ENCODE assay signal across 1 cellular context in the genomic region with DNA sequence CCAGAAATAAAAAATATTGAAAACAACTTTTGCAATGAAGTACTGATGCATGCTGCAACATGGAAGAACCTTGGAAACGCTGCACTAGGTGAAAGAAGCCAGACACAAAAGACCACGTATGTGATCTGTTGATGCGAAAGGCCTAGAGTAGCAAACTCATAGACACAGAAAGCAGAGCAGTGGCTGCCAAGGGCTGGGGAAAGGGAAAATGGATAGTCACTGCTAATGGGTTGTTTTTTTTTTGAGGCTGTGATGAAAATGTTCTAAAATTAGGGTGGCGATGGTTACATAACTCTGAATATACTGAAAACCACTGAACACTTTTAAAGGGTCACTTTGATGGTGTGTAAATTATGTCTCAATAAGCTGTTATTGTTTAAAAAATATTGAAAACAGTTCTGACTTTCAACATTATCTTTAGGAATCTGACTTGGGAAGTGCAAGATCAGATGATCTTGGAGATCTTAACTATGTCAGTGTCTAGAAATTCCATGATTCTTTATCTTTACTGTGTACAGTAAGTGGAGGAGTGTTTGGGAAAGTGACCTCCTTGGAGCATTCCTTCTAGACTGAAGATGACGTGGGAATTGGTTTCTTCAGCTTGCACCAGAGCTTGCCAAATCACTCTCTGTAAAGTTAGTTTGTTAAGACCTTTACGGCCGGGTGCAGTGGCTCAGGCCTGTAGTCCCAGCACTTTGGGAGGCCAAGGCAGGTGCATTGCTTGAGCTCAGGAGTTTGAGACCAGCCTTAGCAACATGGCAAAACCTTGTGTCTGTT.
TF ChIP-seq lines count a peak whose summit lies in the region.

No MANE protein-coding gene starts in this region.

TF ChIP-seq in GM23338, 12 proteins besides CTCF, POLR2A, EP300 and RAD21:
- TF ChIP-seq EZH2 (IDR thresholded peaks at IDR 0.05; ENCODE audit: low read depth, unreplicated experiment): no peak
- TF ChIP-seq ZNF331 (CRISPR knock-in tag; IDR thresholded peaks at IDR 0.05; ENCODE audit: low read depth): no peak
- TF ChIP-seq STAT1 (IDR thresholded peaks at IDR 0.05; ENCODE audit: unreplicated experiment): no peak
- TF ChIP-seq, protein P1, sequence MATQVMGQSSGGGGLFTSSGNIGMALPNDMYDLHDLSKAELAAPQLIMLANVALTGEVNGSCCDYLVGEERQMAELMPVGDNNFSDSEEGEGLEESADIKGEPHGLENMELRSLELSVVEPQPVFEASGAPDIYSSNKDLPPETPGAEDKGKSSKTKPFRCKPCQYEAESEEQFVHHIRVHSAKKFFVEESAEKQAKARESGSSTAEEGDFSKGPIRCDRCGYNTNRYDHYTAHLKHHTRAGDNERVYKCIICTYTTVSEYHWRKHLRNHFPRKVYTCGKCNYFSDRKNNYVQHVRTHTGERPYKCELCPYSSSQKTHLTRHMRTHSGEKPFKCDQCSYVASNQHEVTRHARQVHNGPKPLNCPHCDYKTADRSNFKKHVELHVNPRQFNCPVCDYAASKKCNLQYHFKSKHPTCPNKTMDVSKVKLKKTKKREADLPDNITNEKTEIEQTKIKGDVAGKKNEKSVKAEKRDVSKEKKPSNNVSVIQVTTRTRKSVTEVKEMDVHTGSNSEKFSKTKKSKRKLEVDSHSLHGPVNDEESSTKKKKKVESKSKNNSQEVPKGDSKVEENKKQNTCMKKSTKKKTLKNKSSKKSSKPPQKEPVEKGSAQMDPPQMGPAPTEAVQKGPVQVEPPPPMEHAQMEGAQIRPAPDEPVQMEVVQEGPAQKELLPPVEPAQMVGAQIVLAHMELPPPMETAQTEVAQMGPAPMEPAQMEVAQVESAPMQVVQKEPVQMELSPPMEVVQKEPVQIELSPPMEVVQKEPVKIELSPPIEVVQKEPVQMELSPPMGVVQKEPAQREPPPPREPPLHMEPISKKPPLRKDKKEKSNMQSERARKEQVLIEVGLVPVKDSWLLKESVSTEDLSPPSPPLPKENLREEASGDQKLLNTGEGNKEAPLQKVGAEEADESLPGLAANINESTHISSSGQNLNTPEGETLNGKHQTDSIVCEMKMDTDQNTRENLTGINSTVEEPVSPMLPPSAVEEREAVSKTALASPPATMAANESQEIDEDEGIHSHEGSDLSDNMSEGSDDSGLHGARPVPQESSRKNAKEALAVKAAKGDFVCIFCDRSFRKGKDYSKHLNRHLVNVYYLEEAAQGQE (IDR thresholded peaks at IDR 0.05; ENCODE audit: unreplicated experiment): no peak
- TF ChIP-seq POLR2AphosphoS5 (IDR thresholded peaks at IDR 0.05; ENCODE audit: low read depth): no peak
- no peak for TF ChIP-seq NANOG (IDR thresholded peaks at IDR 0.05; ENCODE audit: borderline replicate concordance)
- no peak for TF ChIP-seq EZH2phosphoT487 (IDR thresholded peaks at IDR 0.05; ENCODE audit: unreplicated experiment)
